ENCODE assay signal across 1 cellular context in genomic region chr6:155418017-155418749, GRCh38.
TF ChIP-seq lines count a peak whose summit lies in the region.

No MANE protein-coding gene starts in this region.

TF ChIP-seq in SK-N-SH treated with all-trans-retinoic acid at 6 μM for 48 hours, 23 proteins besides CTCF, POLR2A, EP300 and RAD21 (continued from another document):
- no peak for TF ChIP-seq TCF4 (CRISPR knock-in tag; IDR thresholded peaks at IDR 0.05; ENCODE audit: borderline replicate concordance)
